Comparison of ENCODE assay signal across 10 cellular contexts in genomic region chr17:76074390-76075363, GRCh38. TPM values are rescaled to one million over a fixed set of nuclear protein-coding genes. Genes with fewer than 3 reads are reported as not detected.
A peak's percentile ranks its signal among the peaks of the same experiment; 100 is the strongest.
DNase-seq lines count a peak whose midpoint lies in the region; ATAC-seq and TF ChIP-seq lines count a peak whose summit lies in the region.
"Had no signal": no experiment of that assay in that cellular context is flagged by ENCODE, and none has a peak within 500 bp of the region (broad histone marks: within the 10 kb centered on the region; RNA-seq: fewer than 3 reads in every experiment).

Gene GALR2, plus strand, starts transcription at chr17:76074781. Its CDS starts 103 bp downstream, at chr17:76074884.

- H3K4me1 ChIP-seq in SK-N-SH (ENCODE audit: control insufficient read depth in 1 of 2, insufficient read depth in 2 of 2, low read depth in 1 of 2, low read length in 1 of 2): peaks cover 0 to 30% of the 10 kb centered on the region in 2 experiments; a peak in 3 of 4 replicates
- H3K4me1 ChIP-seq in NT2/D1 (ENCODE audit: insufficient read depth, insufficient read length): peaks cover 29% of the 10 kb centered on the region
- H3K4me1 ChIP-seq in esophagus squamous epithelium: peaks cover 45 to 73% (median 48%) of the 10 kb centered on the region in 3 donors
- H3K4me1 ChIP-seq in rectal smooth muscle tissue (ENCODE audit: control insufficient read depth, insufficient read depth, low read length): peaks cover 9% of the 10 kb centered on the region

- H3K4me3 ChIP-seq in SK-N-SH (ENCODE audit: low read depth in 2 of 2, low read length in 1 of 2) (no peak within 1 kb of the TSS; a peak in 1 of 4 replicates), NT2/D1 (ENCODE audit: insufficient read length, low read depth) (peak within 1 kb of the TSS; percentile 59), esophagus squamous epithelium (peak within 1 kb of the TSS in 3 of 4 donors; percentile 11 to 52 (median 36)), rectal smooth muscle tissue (ENCODE audit: low read length) (peak within 1 kb of the TSS; percentile 44)

- no peak within 1 kb of the TSS for H2AFZ ChIP-seq in SK-N-SH (ENCODE audit: low read depth)

- H3K36me3 ChIP-seq in SK-N-SH (replicated peaks in 1 of 2; ENCODE audit: control insufficient read depth in 1 of 2, insufficient read depth in 2 of 2, low read length in 1 of 2): peaks cover 0 to 7% of the 10 kb centered on the region in 2 experiments
- peaks cover 9% of the 10 kb centered on the region for H3K36me3 ChIP-seq in NT2/D1 (ENCODE audit: insufficient read depth, insufficient read length, low read length)
- peaks cover 0 to 4% (median 0%) of the 10 kb centered on the region in 3 donors for H3K36me3 ChIP-seq in esophagus squamous epithelium
- H3K36me3 ChIP-seq in rectal smooth muscle tissue (ENCODE audit: control insufficient read depth, insufficient read depth, low read length): no peaks in the 10 kb centered on the region

- peak; percentile 75 for DNase-seq in SK-N-SH
- DNase-seq in NT2/D1 (ENCODE audit: low read depth, low spot score): no peak
- no peak for DNase-seq in esophagus squamous epithelium (lab: John Stamatoyannopoulos, UW)
- no peak for DNase-seq in DMS114 treated with DMSO at 0.1 percent for 48 hours (lab: John Stamatoyannopoulos, UW; ENCODE audit: unreplicated experiment)
- no peak for DNase-seq in HCEC 1CT
- DNase-seq: AML-193, NCI-H774 had no signal

- no peak for TF ChIP-seq EP300 in SK-N-SH (IDR thresholded peaks at IDR 0.05; ENCODE audit: borderline replicate concordance in 1 of 2, low read depth in 1 of 2, low read length in 1 of 2)

- ATAC-seq in SK-N-SH treated with all-trans-retinoic acid at 6 μM for 48 hours: no peak
- no peak for ATAC-seq in GM21825 (IDR thresholded peaks at IDR 0.05; ENCODE audit: unreplicated experiment)

- H3K27ac ChIP-seq in SK-N-SH (ENCODE audit: low read depth in 2 of 2, low read length in 1 of 2): no peak within 1 kb of the TSS
- H3K27ac ChIP-seq in esophagus squamous epithelium: no peak within 1 kb of the TSS
- no peak within 1 kb of the TSS for H3K27ac ChIP-seq in rectal smooth muscle tissue (ENCODE audit: low read depth, low read length)

- peaks cover 34% of the 10 kb centered on the region for H3K79me2 ChIP-seq in SK-N-SH (ENCODE audit: insufficient read depth)

- H3K9me2 ChIP-seq in SK-N-SH: no peaks in the 10 kb centered on the region

- H3K27me3 ChIP-seq in SK-N-SH (ENCODE audit: insufficient read depth) (peaks cover 63% of the 10 kb centered on the region), NT2/D1 (ENCODE audit: insufficient read depth, insufficient read length) (peaks cover 46% of the 10 kb centered on the region), esophagus squamous epithelium (peaks cover 23 to 64% (median 39%) of the 10 kb centered on the region in 4 donors), rectal smooth muscle tissue (ENCODE audit: control insufficient read depth, insufficient read depth, low read length) (peaks cover 37% of the 10 kb centered on the region)

- no peak for TF ChIP-seq POLR2A in esophagus squamous epithelium (IDR thresholded peaks at IDR 0.05)

- WGBS in SK-N-SH (ENCODE audit: low lambda C conversion rate): 11% methylated on average over 66 of the region's 92 CpGs
- 13 to 27% methylated on average over 2 to 9 of the region's 92 CpGs for WGBS in esophagus squamous epithelium, 2 donors

- TF ChIP-seq RAD21 in SK-N-SH (IDR thresholded peaks at IDR 0.05; ENCODE audit: low read length): no peak

- H4K20me1 ChIP-seq in SK-N-SH (ENCODE audit: insufficient read depth): peaks cover 14% of the 10 kb centered on the region; the same call in 1 of the 2 replicates

- H3K9ac ChIP-seq in SK-N-SH (no peak within 1 kb of the TSS), NT2/D1 (ENCODE audit: insufficient read length, low read depth) (peak within 1 kb of the TSS; percentile 77), rectal smooth muscle tissue (ENCODE audit: low read length) (no peak within 1 kb of the TSS)

- H3K9me3 ChIP-seq in SK-N-SH (no peaks in the 10 kb centered on the region), NT2/D1 (ENCODE audit: insufficient read depth, low read length) (no peaks in the 10 kb centered on the region), esophagus squamous epithelium (no peaks in the 10 kb centered on the region)

- CTCF ChIA-PET in SK-N-SH (lab: Yijun Ruan, JAX): interaction anchor here (0.6 to 7.8 kb wide), 11 partner anchors 8 to 204 kb away, joined by 3 to 64 read pairs (median 3); no protein-coding TSS in a partner anchor

- peak within 1 kb of the TSS; percentile 55; the same call in 1 of the 2 replicates for H3K4me2 ChIP-seq in SK-N-SH

- intact Hi-C loops in esophagus squamous epithelium (cut with DNase I): no loop called here

- peaks cover 5% of the 10 kb centered on the region for H3F3A ChIP-seq in SK-N-SH (replicated peaks; ENCODE audit: insufficient read depth)

- TF ChIP-seq CTCF in SK-N-SH (IDR thresholded peaks at IDR 0.05) (no peak), esophagus squamous epithelium (IDR thresholded peaks at IDR 0.05) (no peak)

- POLR2A ChIA-PET in SK-N-SH (lab: Yijun Ruan, JAX): no interaction called here

TF ChIP-seq in SK-N-SH, 30 proteins besides CTCF, POLR2A, EP300 and RAD21:
- TF ChIP-seq RXRA (IDR thresholded peaks at IDR 0.05; ENCODE audit: borderline replicate concordance, low read depth) (no peak), EZH2phosphoT487 (IDR thresholded peaks at IDR 0.05; ENCODE audit: borderline replicate concordance, low read depth) (peak; percentile 11; the same call in 1 of the 2 replicates), FOSL2 (IDR thresholded peaks at IDR 0.05; ENCODE audit: borderline replicate concordance, low read depth) (no peak), YY1 (IDR thresholded peaks at IDR 0.05; ENCODE audit: low read depth) (no peak), SMC3 (IDR thresholded peaks at IDR 0.05; ENCODE audit: low read depth, low read length) (no peak), USF1 (IDR thresholded peaks at IDR 0.05; ENCODE audit: borderline replicate concordance, low read depth) (no peak)
TF ChIP-seq in SK-N-SH: peak in this region for 1.

TF ChIP-seq in SK-N-SH treated with all-trans-retinoic acid at 6 μM for 48 hours, 23 proteins besides CTCF, POLR2A, EP300 and RAD21 (continues in another document):
- no peak for TF ChIP-seq ZFP30 (CRISPR knock-in tag; IDR thresholded peaks at IDR 0.05)
- TF ChIP-seq PATZ1 (CRISPR knock-in tag; IDR thresholded peaks at IDR 0.05; ENCODE audit: borderline replicate concordance): no peak
- no peak for TF ChIP-seq ARNTL (CRISPR knock-in tag; IDR thresholded peaks at IDR 0.05; ENCODE audit: borderline replicate concordance, low read depth)
- TF ChIP-seq POU6F1 (CRISPR knock-in tag; IDR thresholded peaks at IDR 0.05; ENCODE audit: borderline replicate concordance, low read depth): no peak
- TF ChIP-seq RARB (CRISPR knock-in tag; IDR thresholded peaks at IDR 0.05): no peak
- no peak for TF ChIP-seq TOX (CRISPR knock-in tag; IDR thresholded peaks at IDR 0.05; ENCODE audit: borderline replicate concordance)
- TF ChIP-seq GLIS3 (CRISPR knock-in tag; IDR thresholded peaks at IDR 0.05): no peak
- TF ChIP-seq OSR1 (CRISPR knock-in tag; IDR thresholded peaks at IDR 0.05): no peak
- TF ChIP-seq ESRRG (CRISPR knock-in tag; IDR thresholded peaks at IDR 0.05): no peak
- TF ChIP-seq ZC3H10 (CRISPR knock-in tag; IDR thresholded peaks at IDR 0.05): no peak
- no peak for TF ChIP-seq PPARA (CRISPR knock-in tag; IDR thresholded peaks at IDR 0.05; ENCODE audit: borderline replicate concordance)
- TF ChIP-seq CSRNP3 (CRISPR knock-in tag; IDR thresholded peaks at IDR 0.05): no peak

RNA-seq across cellular contexts. Expression of gene GALR2, which starts in this region (rescaled TPM):
- polyA plus RNA-seq in SK-N-SH (2012; rRNA removed): 0.05 and 0.08 TPM in 2 replicates
- 0.03 TPM in 2 replicates for polyA plus RNA-seq in SK-N-SH (2012; cell fraction: cytosol; rRNA removed)
- polyA plus RNA-seq in SK-N-SH (2012; cell fraction: nucleus; rRNA removed): 0.08 and 0.15 TPM in 2 replicates
- total RNA-seq in esophagus squamous epithelium: 1 to 10 TPM in 1 of 4 donors, under 1 TPM in 2, not detected in 1; 0.32 to 1.6 (median 0.44) TPM

Comparison
In these comparisons a context has a peak if more than half of its experiments do, and no peak if none do; other contexts are left out.
1. Peak in DNase-seq and H3K4me2 ChIP-seq in SK-N-SH; RNA of the gene not detected or under 1 TPM.
2. H3K4me3 ChIP-seq: peak in NT2/D1 (single experiment), esophagus squamous epithelium (3 of 4) and rectal smooth muscle tissue (single experiment); none in SK-N-SH (0 of 2).